In the genomic region with DNA sequence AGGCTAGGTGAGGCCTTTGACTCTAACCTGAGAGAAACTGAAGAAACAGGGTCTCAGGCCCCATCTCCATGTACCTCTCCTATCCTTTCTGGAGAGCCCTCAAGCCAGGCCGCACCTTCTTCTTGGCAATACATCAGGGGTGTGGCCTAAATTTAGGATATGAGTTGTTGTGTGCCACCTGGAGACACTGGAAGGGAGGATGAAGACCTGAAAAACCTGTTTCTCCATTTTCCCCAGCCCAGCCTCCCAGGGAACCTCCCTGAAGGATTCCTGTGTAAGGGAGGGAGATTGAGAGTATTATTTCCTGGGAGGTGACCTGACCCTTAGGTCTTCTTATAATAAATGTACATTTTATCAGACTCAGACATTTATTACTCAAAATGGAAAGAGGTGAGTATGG, we compare ENCODE assay signal across 14 cellular contexts. TPM values are rescaled to one million over a fixed set of nuclear protein-coding genes. Genes with fewer than 3 reads are reported as not detected.
DNase-seq lines count a peak whose midpoint lies in the region; ATAC-seq and TF ChIP-seq lines count a peak whose summit lies in the region.
"Had no signal": no experiment of that assay in that cellular context is flagged by ENCODE, and none has a peak within 500 bp of the region (broad histone marks: within the 10 kb centered on the region; RNA-seq: fewer than 3 reads in every experiment).

No MANE protein-coding gene starts in this region.

- H2BK5ac ChIP-seq in mesendoderm (ENCODE audit: low read length), result no peak overlapping the region

- no peaks in the 10 kb centered on the region for H3K36me3 ChIP-seq in mesendoderm (ENCODE audit: control insufficient read depth, insufficient read depth, low read length)
- H3K36me3 ChIP-seq: spleen, thoracic aorta had no signal

- POLR2A ChIA-PET in CD4-positive, alpha-beta T cell (lab: Charles Lee), result no interaction called here

- H3K9ac ChIP-seq in mesendoderm (ENCODE audit: low read length), result no peak overlapping the region

- H2BK120ac ChIP-seq in mesendoderm (ENCODE audit: low read depth, low read length), result no peak overlapping the region

- H2AK5ac ChIP-seq in mesendoderm (ENCODE audit: low read length), result no peak overlapping the region

- no peaks in the 10 kb centered on the region for H3K79me2 ChIP-seq in mesendoderm (ENCODE audit: control insufficient read depth, insufficient read depth, low read length)

- no peaks in the 10 kb centered on the region for H3K9me3 ChIP-seq in CD4-positive, alpha-beta T cell (ENCODE audit: control insufficient read depth, low read length)
- H3K9me3 ChIP-seq: spleen, thoracic aorta had no signal

- no peaks in the 10 kb centered on the region for H3K27me3 Mint-ChIP-seq in activated T-helper 17 cell treated with anti-CD3 and anti-CD28 coated beads, Interleukin-2, amount 50 U/mL, for 72 hours
- no peaks in the 10 kb centered on the region for H3K27me3 Mint-ChIP-seq in CD4-positive, alpha-beta T cell
- no peaks in the 10 kb centered on the region for H3K27me3 Mint-ChIP-seq in stimulated activated naive B cell treated with anti-CD40 and anti-IgM and Interleukin-4, amounts not matched to agents 10 μg/mL and 1 μg/mL and 100 μg/mL, for 72 hours

- H3K4ac ChIP-seq in mesendoderm (ENCODE audit: low read depth, low read length), result no peak overlapping the region

- H2BK15ac ChIP-seq in mesendoderm (replicated peaks; ENCODE audit: low read depth), result no peak overlapping the region

- no CpG with 5 or more reads among the region's 1 CpG for WGBS in mesendoderm (ENCODE audit: extremely low coverage, insufficient coverage, low lambda C conversion rate)

- CTCF ChIA-PET in CD4-positive, alpha-beta T cell (lab: Charles Lee), result no interaction called here

- peak overlapping the region; percentile 50 for H3K27ac Mint-ChIP-seq in activated T-helper 17 cell treated with anti-CD3 and anti-CD28 coated beads, Interleukin-2, amount 50 U/mL, for 72 hours
- no peak overlapping the region for H3K27ac Mint-ChIP-seq in CD4-positive, alpha-beta T cell
- no peak overlapping the region for H3K27ac Mint-ChIP-seq in stimulated activated naive B cell treated with anti-CD40 and anti-IgM and Interleukin-4, amounts not matched to agents 10 μg/mL and 1 μg/mL and 100 μg/mL, for 72 hours
- H3K27ac Mint-ChIP-seq: T-helper 1 cell treated with Interleukin-12 subunit alpha and Interleukin-12 subunit beta and Interleukin-4 antibody, amounts not matched to agents 30 μg/mL and 1 μg/mL, for 36 hours had no signal

- H3K4me3 Mint-ChIP-seq in activated T-helper 17 cell treated with anti-CD3 and anti-CD28 coated beads, Interleukin-2, amount 50 U/mL, for 72 hours, result no peak overlapping the region
- no peak overlapping the region for H3K4me3 Mint-ChIP-seq in CD4-positive, alpha-beta T cell
- H3K4me3 Mint-ChIP-seq in stimulated activated naive B cell treated with anti-CD40 and anti-IgM and Interleukin-4, amounts not matched to agents 10 μg/mL and 1 μg/mL and 100 μg/mL, for 72 hours, result no peak overlapping the region
- H3K4me3 Mint-ChIP-seq: T-helper 1 cell treated with Interleukin-12 subunit alpha and Interleukin-12 subunit beta and Interleukin-4 antibody, amounts not matched to agents 30 μg/mL and 1 μg/mL, for 36 hours had no signal

- TF ChIP-seq CTCF in C4-2B (conservative IDR thresholded peaks at IDR 0.05), result no peak
- no peak for TF ChIP-seq CTCF in CD4-positive, alpha-beta T cell (IDR thresholded peaks at IDR 0.05)

- H3K18ac ChIP-seq in mesendoderm (ENCODE audit: low read length), result no peak overlapping the region

- H3K79me1 ChIP-seq in mesendoderm (ENCODE audit: low read length), result no peaks in the 10 kb centered on the region

- intact Hi-C loops in CD4-positive, alpha-beta T cell (cut with DNase I, micrococcal nuclease), result no loop called here

- ATAC-seq in activated T-helper 17 cell treated with anti-CD3 and anti-CD28 coated beads, Interleukin-2, amount 50 U/mL, for 72 hours (replicated peaks), result no peak
- no peak for ATAC-seq in CD4-positive, alpha-beta T cell (ENCODE audit: poor library complexity)
- ATAC-seq in stimulated activated naive B cell treated with anti-CD40 and anti-IgM and Interleukin-4, amounts not matched to agents 10 μg/mL and 1 μg/mL and 100 μg/mL, for 72 hours (replicated peaks), result no peak

- no peak overlapping the region for H3K23ac ChIP-seq in mesendoderm (ENCODE audit: low read length)

- H3K4me3 ChIP-seq in mesendoderm (ENCODE audit: low read length), result no peak overlapping the region
- H3K4me3 ChIP-seq: spleen, thoracic aorta had no signal

- H3K36me3 Mint-ChIP-seq in activated T-helper 17 cell treated with anti-CD3 and anti-CD28 coated beads, Interleukin-2, amount 50 U/mL, for 72 hours (ENCODE audit: low read depth), result no peaks in the 10 kb centered on the region
- H3K36me3 Mint-ChIP-seq in CD4-positive, alpha-beta T cell (ENCODE audit: low read depth), result no peaks in the 10 kb centered on the region
- H3K36me3 Mint-ChIP-seq in stimulated activated naive B cell treated with anti-CD40 and anti-IgM and Interleukin-4, amounts not matched to agents 10 μg/mL and 1 μg/mL and 100 μg/mL, for 72 hours, result no peaks in the 10 kb centered on the region

- H3K27me3 ChIP-seq in mesendoderm (ENCODE audit: insufficient read depth, low read length, poor library complexity), result no peaks in the 10 kb centered on the region
- no peaks in the 10 kb centered on the region for H3K27me3 ChIP-seq in CD4-positive, alpha-beta T cell (ENCODE audit: control insufficient read depth, insufficient read depth, low read length)
- H3K27me3 ChIP-seq: spleen had no signal

- H3K27ac ChIP-seq in C4-2B (peak overlapping the region; percentile 80), mesendoderm (ENCODE audit: low read depth, low read length) (no peak overlapping the region)
- no peak overlapping the region for H3K27ac ChIP-seq in CD4-positive, alpha-beta T cell (ENCODE audit: low read depth, low read length)
- H3K27ac ChIP-seq: spleen, thoracic aorta had no signal

- no peaks in the 10 kb centered on the region for H3K9me3 Mint-ChIP-seq in activated T-helper 17 cell treated with anti-CD3 and anti-CD28 coated beads, Interleukin-2, amount 50 U/mL, for 72 hours
- no peaks in the 10 kb centered on the region for H3K9me3 Mint-ChIP-seq in CD4-positive, alpha-beta T cell
- H3K9me3 Mint-ChIP-seq in stimulated activated naive B cell treated with anti-CD40 and anti-IgM and Interleukin-4, amounts not matched to agents 10 μg/mL and 1 μg/mL and 100 μg/mL, for 72 hours, result no peaks in the 10 kb centered on the region
- H3K9me3 Mint-ChIP-seq: T-helper 1 cell treated with Interleukin-12 subunit alpha and Interleukin-12 subunit beta and Interleukin-4 antibody, amounts not matched to agents 30 μg/mL and 1 μg/mL, for 36 hours had no signal

- H3K4me1 Mint-ChIP-seq in activated T-helper 17 cell treated with anti-CD3 and anti-CD28 coated beads, Interleukin-2, amount 50 U/mL, for 72 hours, result peaks cover 5% of the 10 kb centered on the region
- H3K4me1 Mint-ChIP-seq in CD4-positive, alpha-beta T cell (ENCODE audit: low read depth), result peaks cover 6% of the 10 kb centered on the region
- peaks cover 3 to 4% of the 10 kb centered on the region in 2 donors for H3K4me1 Mint-ChIP-seq in stimulated activated naive B cell treated with anti-CD40 and anti-IgM and Interleukin-4, amounts not matched to agents 10 μg/mL and 1 μg/mL and 100 μg/mL, for 72 hours

- DNase-seq in NCI-H1105 treated with DMSO at 0.1 percent for 48 hours (lab: John Stamatoyannopoulos, UW), result peak; percentile 23
- peak; percentile 76 for DNase-seq in mesendoderm
- no peak for DNase-seq in CD4-positive, alpha-beta T cell
- DNase-seq in stimulated activated CD4-positive, alpha-beta T cell treated with anti-CD3 and anti-CD28 coated beads, Interleukin-2, amount 100 ng/mL, for 24 hours, result no peak
- DNase-seq in COLO829 (ENCODE audit: low spot score), result no peak
- no peak for DNase-seq in stimulated activated naive B cell treated with anti-CD40 and anti-IgM and Interleukin-4, amounts not matched to agents 10 μg/mL and 1 μg/mL and 100 μg/mL, for 72 hours
- DNase-seq: activated gamma-delta T cell treated with Interleukin-2 at 50 U/mL for 16 hours had no signal

- no peak overlapping the region for H4K8ac ChIP-seq in mesendoderm (ENCODE audit: low read depth, low read length)

- H3K56ac ChIP-seq in mesendoderm (ENCODE audit: low read length), result no peak overlapping the region

- H3K4me2 ChIP-seq in mesendoderm (ENCODE audit: low read length), result no peak overlapping the region

- H3K4me1 ChIP-seq in mesendoderm (ENCODE audit: control insufficient read depth, low read depth, low read length), result peaks cover 16% of the 10 kb centered on the region

- H4K5ac ChIP-seq in mesendoderm (ENCODE audit: low read length), result no peak overlapping the region

RNA-seq across cellular contexts. Expression of gene LY6G6D, which starts 3.1 kb away (rescaled TPM):
- total RNA-seq in activated T-helper 17 cell treated with anti-CD3 and anti-CD28 coated beads, Interleukin-2, amount 50 U/mL, for 72 hours, result not detected
- polyA plus RNA-seq in mesendoderm (2013, experiment 1 of 2), result 0.80 TPM
- 0.45 TPM for polyA plus RNA-seq in mesendoderm (2013, experiment 2 of 2)
- total RNA-seq in CD4-positive, alpha-beta T cell, result not detected
- total RNA-seq: LHCN-M2, spleen, thoracic aorta had no signal
- polyA plus RNA-seq: spleen had no signal

RNA-seq across cellular contexts. Expression of gene LY6G6C, which starts 3.3 kb away (rescaled TPM):
- total RNA-seq in activated T-helper 17 cell treated with anti-CD3 and anti-CD28 coated beads, Interleukin-2, amount 50 U/mL, for 72 hours, result under 1 TPM in 1 of 2 donors, not detected in 1; 0.64 TPM
- 0.51 TPM for polyA plus RNA-seq in mesendoderm (2013, experiment 1 of 2)
- polyA plus RNA-seq in mesendoderm (2013, experiment 2 of 2), result 0.29 TPM
- not detected for total RNA-seq in CD4-positive, alpha-beta T cell
- total RNA-seq: LHCN-M2, thoracic aorta had no signal
- polyA plus RNA-seq: spleen had no signal

RNA-seq across cellular contexts. Expression of gene MPIG6B, which starts 4.9 kb away (rescaled TPM):
- not detected for total RNA-seq in activated T-helper 17 cell treated with anti-CD3 and anti-CD28 coated beads, Interleukin-2, amount 50 U/mL, for 72 hours
- 0.07 TPM for polyA plus RNA-seq in mesendoderm (2013, experiment 1 of 2)
- polyA plus RNA-seq in mesendoderm (2013, experiment 2 of 2), result 0.07 TPM
- under 1 TPM; 0.11 to 0.17 TPM for total RNA-seq in CD4-positive, alpha-beta T cell
- total RNA-seq: LHCN-M2, thoracic aorta had no signal

RNA-seq across cellular contexts. Expression of gene DDAH2, which starts 10.8 kb away (rescaled TPM):
- total RNA-seq in activated T-helper 17 cell treated with anti-CD3 and anti-CD28 coated beads, Interleukin-2, amount 50 U/mL, for 72 hours, result 10 to 100 TPM in 1 of 2 donors, 1 to 10 TPM in 1; 9.4 to 23.8 TPM
- polyA plus RNA-seq in mesendoderm (2013, experiment 1 of 2), result 64.0 TPM
- 61.9 TPM for polyA plus RNA-seq in mesendoderm (2013, experiment 2 of 2)
- 1 to 10 TPM; 3.0 to 3.3 TPM for total RNA-seq in CD4-positive, alpha-beta T cell

RNA-seq across cellular contexts. Expression of gene LY6G6F, which starts 11.6 kb away (rescaled TPM):
- total RNA-seq in activated T-helper 17 cell treated with anti-CD3 and anti-CD28 coated beads, Interleukin-2, amount 50 U/mL, for 72 hours, result not detected
- not detected for polyA plus RNA-seq in mesendoderm (2013, experiment 1 of 2)
- not detected for polyA plus RNA-seq in mesendoderm (2013, experiment 2 of 2)
- not detected for total RNA-seq in CD4-positive, alpha-beta T cell
- total RNA-seq: LHCN-M2, lower leg skin, thoracic aorta had no signal

Comparison
In these comparisons a context has a peak if more than half of its experiments do, and no peak if none do; other contexts are left out.
1. DNase-seq: peak in NCI-H1105 treated with DMSO at 0.1 percent for 48 hours (single experiment) and mesendoderm (single experiment); none in CD4-positive, alpha-beta T cell (0 of 10), stimulated activated CD4-positive, alpha-beta T cell treated with anti-CD3 and anti-CD28 coated beads, Interleukin-2, amount 100 ng/mL, for 24 hours (0 of 2), COLO829 (single experiment) and stimulated activated naive B cell treated with anti-CD40 and anti-IgM and Interleukin-4, amounts not matched to agents 10 μg/mL and 1 μg/mL and 100 μg/mL, for 72 hours (single experiment).